Comparison of ENCODE assay signal across 10 cellular contexts in the genomic region with DNA sequence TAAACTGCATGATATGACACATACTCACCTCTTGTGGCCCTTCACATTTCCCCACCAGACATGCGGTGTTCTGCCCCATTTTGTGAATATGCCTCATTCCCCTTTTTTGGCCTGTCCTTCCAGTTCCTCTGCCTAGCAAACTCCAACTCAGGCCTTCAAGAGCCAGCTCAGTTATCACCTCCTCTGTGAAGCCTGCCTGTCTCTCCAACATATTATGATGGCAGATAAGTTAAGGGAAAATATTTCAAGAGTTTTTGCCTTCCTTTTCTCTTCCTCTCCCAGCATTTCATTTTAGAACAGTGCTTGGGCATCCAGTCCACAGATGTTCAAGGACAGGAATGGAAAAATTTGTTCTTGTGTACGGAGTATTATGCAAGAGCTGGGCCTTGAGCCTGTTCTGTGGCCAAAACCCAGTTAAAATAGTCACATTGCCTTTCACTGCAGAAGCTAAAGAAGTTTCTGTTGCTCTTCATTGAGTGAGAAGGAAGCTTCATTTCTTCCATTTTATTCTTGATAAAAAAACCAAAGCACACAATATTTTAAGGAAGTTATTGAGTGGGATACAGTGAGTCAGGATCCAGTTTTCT.
DNase-seq lines count a peak whose midpoint lies in the region; ATAC-seq, FAIRE-seq and TF ChIP-seq lines count a peak whose summit lies in the region.
"Had no signal": no experiment of that assay in that cellular context is flagged by ENCODE, and none has a peak within 500 bp of the region (broad histone marks: within the 10 kb centered on the region; RNA-seq: fewer than 3 reads in every experiment).

No MANE protein-coding gene starts in this region.

- peak in 1 of 4 donors; percentile 55 for TF ChIP-seq EP300 in sigmoid colon (IDR thresholded peaks at IDR 0.05)

- intact Hi-C loops in kidney (cut with DNase I) = no loop called here
- intact Hi-C loops in sigmoid colon (cut with DNase I) = loop anchor here (5.0 kb wide), 3 partner anchors 54 to 214 kb away; no protein-coding TSS in a partner anchor
- intact Hi-C loops in CD4-positive, alpha-beta T cell (cut with DNase I, micrococcal nuclease) = no loop called here
- intact Hi-C loops in activated CD4-positive, alpha-beta T cell treated with anti-CD3 and anti-CD28 coated beads, Interleukin-2, amount 10 ng/mL, durations not matched to agents 24 days and 14 days (cut with micrococcal nuclease) = no loop called here

- CTCF ChIA-PET in CD4-positive, alpha-beta T cell (lab: Charles Lee) = no interaction called here

- H3K36me3 ChIP-seq in brain microvascular endothelial cell (replicated peaks) = peaks cover 48% of the 10 kb centered on the region
- peaks cover 4 to 5% of the 10 kb centered on the region in 2 donors for H3K36me3 ChIP-seq in kidney (ENCODE audit: control insufficient read depth in 1 of 2, insufficient read depth in 2 of 2, low read length in 2 of 2)
- H3K36me3 ChIP-seq in sigmoid colon = peaks cover 0 to 10% (median 3%) of the 10 kb centered on the region in 4 donors

- H3K27ac Mint-ChIP-seq in CD4-positive, alpha-beta T cell = no peak overlapping the region
- H3K27ac Mint-ChIP-seq in activated CD4-positive, alpha-beta T cell treated with anti-CD3 and anti-CD28 coated beads, Interleukin-2, amount 10 ng/mL, durations not matched to agents 24 days and 14 days = no peak overlapping the region

- no peaks in the 10 kb centered on the region for H3K4me1 Mint-ChIP-seq in CD4-positive, alpha-beta T cell (ENCODE audit: low read depth)
- peaks cover 3% of the 10 kb centered on the region for H3K4me1 Mint-ChIP-seq in activated CD4-positive, alpha-beta T cell treated with anti-CD3 and anti-CD28 coated beads, Interleukin-2, amount 10 ng/mL, durations not matched to agents 24 days and 14 days
- H3K4me1 Mint-ChIP-seq: CD4-positive, alpha-beta memory T cell had no signal

- no peaks in the 10 kb centered on the region for H3K9me3 Mint-ChIP-seq in CD4-positive, alpha-beta T cell
- H3K9me3 Mint-ChIP-seq in activated CD4-positive, alpha-beta T cell treated with anti-CD3 and anti-CD28 coated beads, Interleukin-2, amount 10 ng/mL, durations not matched to agents 24 days and 14 days = no peaks in the 10 kb centered on the region
- H3K9me3 Mint-ChIP-seq: CD4-positive, alpha-beta memory T cell had no signal

- peaks cover 79% of the 10 kb centered on the region for H3K36me3 Mint-ChIP-seq in CD4-positive, alpha-beta T cell (ENCODE audit: low read depth)
- H3K36me3 Mint-ChIP-seq in activated CD4-positive, alpha-beta T cell treated with anti-CD3 and anti-CD28 coated beads, Interleukin-2, amount 10 ng/mL, durations not matched to agents 24 days and 14 days (ENCODE audit: low read depth) = peaks cover 16% of the 10 kb centered on the region

- peak overlapping the region; percentile 82 for H3K27ac ChIP-seq in brain microvascular endothelial cell
- H3K27ac ChIP-seq in kidney (ENCODE audit: low read depth in 2 of 2, low read length in 2 of 2) = peak overlapping the region; percentile 37 to 43
- H3K27ac ChIP-seq in sigmoid colon = peak overlapping the region; percentile 61 to 87 (median 83)
- no peak overlapping the region for H3K27ac ChIP-seq in CD4-positive, alpha-beta T cell (ENCODE audit: low read depth, low read length)

- in situ Hi-C loops in brain microvascular endothelial cell (cut with HindIII; ENCODE audit: low pct_ligation_motif_present, low sequenced_read_pairs) = no loop called here

- TF ChIP-seq CTCF in brain microvascular endothelial cell (IDR thresholded peaks at IDR 0.05; ENCODE audit: low read depth, low read length, missing control alignments) = no peak
- TF ChIP-seq CTCF in kidney (IDR thresholded peaks at IDR 0.05; ENCODE audit: borderline replicate concordance, extremely low read depth, insufficient read depth) = no peak
- TF ChIP-seq CTCF in sigmoid colon (IDR thresholded peaks at IDR 0.05) = no peak
- no peak for TF ChIP-seq CTCF in CD4-positive, alpha-beta T cell (IDR thresholded peaks at IDR 0.05)

- POLR2A ChIA-PET in CD4-positive, alpha-beta T cell (lab: Charles Lee) = no interaction called here

- H3K4me1 ChIP-seq in kidney (ENCODE audit: control insufficient read depth in 1 of 2, insufficient read depth in 1 of 2, low read depth in 1 of 2, low read length in 2 of 2) (peaks cover 6 to 11% of the 10 kb centered on the region in 2 donors), sigmoid colon (peaks cover 0 to 60% (median 46%) of the 10 kb centered on the region in 4 donors)

- DNase-seq in CD1c-positive myeloid dendritic cell (ENCODE audit: extremely low spot score) (peak; percentile 35), brain microvascular endothelial cell (no peak), kidney (no peak), sigmoid colon (peak; percentile 87), NCI-H2107 treated with DMSO at 0.1 percent for 48 hours (lab: John Stamatoyannopoulos, UW; ENCODE audit: unreplicated experiment) (no peak)
- DNase-seq in CD4-positive, alpha-beta T cell = no peak
- no peak for DNase-seq in activated CD4-positive, alpha-beta T cell treated with anti-CD3 and anti-CD28 coated beads, Interleukin-2, amount 10 ng/mL, durations not matched to agents 24 days and 14 days
- DNase-seq in activated CD8-positive, alpha-beta memory T cell treated with anti-CD3 and anti-CD28 coated beads, Interleukin-2, amount 50 U/mL, for 4 hours = no peak
- DNase-seq: CD4-positive, alpha-beta memory T cell had no signal

- ATAC-seq in CD4-positive, alpha-beta T cell (ENCODE audit: poor library complexity) = no peak

- no peak overlapping the region for H3K9ac ChIP-seq in kidney (ENCODE audit: low read length in 2 of 2)

- H3K4me3 Mint-ChIP-seq in CD4-positive, alpha-beta T cell = no peak overlapping the region
- H3K4me3 Mint-ChIP-seq in activated CD4-positive, alpha-beta T cell treated with anti-CD3 and anti-CD28 coated beads, Interleukin-2, amount 10 ng/mL, durations not matched to agents 24 days and 14 days = no peak overlapping the region
- H3K4me3 Mint-ChIP-seq: CD4-positive, alpha-beta memory T cell had no signal

- TF ChIP-seq POLR2A in sigmoid colon (IDR thresholded peaks at IDR 0.05) = no peak

- H3K9me3 ChIP-seq in kidney (ENCODE audit: control insufficient read depth in 1 of 2, low read length in 2 of 2) (no peaks in the 10 kb centered on the region), sigmoid colon (no peaks in the 10 kb centered on the region)
- no peaks in the 10 kb centered on the region for H3K9me3 ChIP-seq in CD4-positive, alpha-beta T cell (ENCODE audit: control insufficient read depth, low read length)

- no peak for FAIRE-seq in kidney (lab: Jason Lieb, UNC)
- FAIRE-seq: GM12891 had no signal

- H3K27me3 ChIP-seq in brain microvascular endothelial cell (replicated peaks) = no peaks in the 10 kb centered on the region
- no peaks in the 10 kb centered on the region for H3K27me3 ChIP-seq in sigmoid colon
- no peaks in the 10 kb centered on the region for H3K27me3 ChIP-seq in CD4-positive, alpha-beta T cell (ENCODE audit: control insufficient read depth, insufficient read depth, low read length)

- no peaks in the 10 kb centered on the region for H3K27me3 Mint-ChIP-seq in CD4-positive, alpha-beta T cell
- H3K27me3 Mint-ChIP-seq in activated CD4-positive, alpha-beta T cell treated with anti-CD3 and anti-CD28 coated beads, Interleukin-2, amount 10 ng/mL, durations not matched to agents 24 days and 14 days = no peaks in the 10 kb centered on the region
- H3K27me3 Mint-ChIP-seq: CD4-positive, alpha-beta memory T cell had no signal

- H3K4me3 ChIP-seq in brain microvascular endothelial cell (ENCODE audit: low read depth, low read length) (no peak overlapping the region), kidney (ENCODE audit: low read length in 2 of 2) (no peak overlapping the region), sigmoid colon (no peak overlapping the region)

- WGBS in sigmoid colon, 2 donors = 84 to 86% methylated on average over 2 of the region's 2 CpGs

Comparison
In these comparisons a context has a peak if more than half of its experiments do, and no peak if none do; other contexts are left out.
1. DNase-seq: peak in CD1c-positive myeloid dendritic cell (single experiment) and sigmoid colon (single experiment); none in brain microvascular endothelial cell (single experiment), kidney (single experiment), NCI-H2107 treated with DMSO at 0.1 percent for 48 hours (single experiment), CD4-positive, alpha-beta T cell (0 of 10), activated CD4-positive, alpha-beta T cell treated with anti-CD3 and anti-CD28 coated beads, Interleukin-2, amount 10 ng/mL, durations not matched to agents 24 days and 14 days (single experiment) and activated CD8-positive, alpha-beta memory T cell treated with anti-CD3 and anti-CD28 coated beads, Interleukin-2, amount 50 U/mL, for 4 hours (single experiment).